1 cellular context compared by ENCODE assay signal in the genomic region with DNA sequence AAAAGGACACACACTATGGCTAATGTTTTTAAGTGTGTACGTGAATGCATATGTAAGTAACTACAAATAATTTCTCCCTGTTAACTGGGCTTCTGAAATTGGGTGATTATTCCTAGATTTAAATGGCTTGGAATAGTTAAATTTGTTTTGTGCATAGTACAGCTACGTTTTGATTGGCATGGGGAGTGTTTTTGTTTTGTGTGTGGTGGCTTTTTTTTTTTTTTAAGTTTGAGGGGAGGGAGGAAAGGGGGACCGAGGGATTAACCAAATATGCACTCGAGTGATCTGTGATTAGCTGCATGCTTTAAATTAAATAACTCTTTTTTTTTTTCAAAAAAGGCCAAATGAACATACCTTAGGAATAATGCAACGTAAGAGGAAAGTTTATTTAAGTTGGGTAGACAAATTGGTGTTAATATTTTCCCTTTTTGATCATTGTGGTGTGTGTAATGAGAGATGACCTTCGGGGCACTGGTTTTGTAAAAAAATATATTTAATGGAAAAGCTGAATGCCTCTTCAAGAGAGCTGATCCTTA.
A peak's percentile ranks its signal among the peaks of the same experiment; 100 is the strongest.
TF ChIP-seq lines count a peak whose summit lies in the region.

No MANE protein-coding gene starts in this region.

TF ChIP-seq in K562, 482 proteins besides CTCF, POLR2A, EP300 and RAD21 (continued from another document and continues in another):
- TF ChIP-seq, protein P1, sequence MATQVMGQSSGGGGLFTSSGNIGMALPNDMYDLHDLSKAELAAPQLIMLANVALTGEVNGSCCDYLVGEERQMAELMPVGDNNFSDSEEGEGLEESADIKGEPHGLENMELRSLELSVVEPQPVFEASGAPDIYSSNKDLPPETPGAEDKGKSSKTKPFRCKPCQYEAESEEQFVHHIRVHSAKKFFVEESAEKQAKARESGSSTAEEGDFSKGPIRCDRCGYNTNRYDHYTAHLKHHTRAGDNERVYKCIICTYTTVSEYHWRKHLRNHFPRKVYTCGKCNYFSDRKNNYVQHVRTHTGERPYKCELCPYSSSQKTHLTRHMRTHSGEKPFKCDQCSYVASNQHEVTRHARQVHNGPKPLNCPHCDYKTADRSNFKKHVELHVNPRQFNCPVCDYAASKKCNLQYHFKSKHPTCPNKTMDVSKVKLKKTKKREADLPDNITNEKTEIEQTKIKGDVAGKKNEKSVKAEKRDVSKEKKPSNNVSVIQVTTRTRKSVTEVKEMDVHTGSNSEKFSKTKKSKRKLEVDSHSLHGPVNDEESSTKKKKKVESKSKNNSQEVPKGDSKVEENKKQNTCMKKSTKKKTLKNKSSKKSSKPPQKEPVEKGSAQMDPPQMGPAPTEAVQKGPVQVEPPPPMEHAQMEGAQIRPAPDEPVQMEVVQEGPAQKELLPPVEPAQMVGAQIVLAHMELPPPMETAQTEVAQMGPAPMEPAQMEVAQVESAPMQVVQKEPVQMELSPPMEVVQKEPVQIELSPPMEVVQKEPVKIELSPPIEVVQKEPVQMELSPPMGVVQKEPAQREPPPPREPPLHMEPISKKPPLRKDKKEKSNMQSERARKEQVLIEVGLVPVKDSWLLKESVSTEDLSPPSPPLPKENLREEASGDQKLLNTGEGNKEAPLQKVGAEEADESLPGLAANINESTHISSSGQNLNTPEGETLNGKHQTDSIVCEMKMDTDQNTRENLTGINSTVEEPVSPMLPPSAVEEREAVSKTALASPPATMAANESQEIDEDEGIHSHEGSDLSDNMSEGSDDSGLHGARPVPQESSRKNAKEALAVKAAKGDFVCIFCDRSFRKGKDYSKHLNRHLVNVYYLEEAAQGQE (CRISPR knock-in tag; IDR thresholded peaks at IDR 0.05; ENCODE audit: low read depth), result no peak
- TF ChIP-seq, protein P2, sequence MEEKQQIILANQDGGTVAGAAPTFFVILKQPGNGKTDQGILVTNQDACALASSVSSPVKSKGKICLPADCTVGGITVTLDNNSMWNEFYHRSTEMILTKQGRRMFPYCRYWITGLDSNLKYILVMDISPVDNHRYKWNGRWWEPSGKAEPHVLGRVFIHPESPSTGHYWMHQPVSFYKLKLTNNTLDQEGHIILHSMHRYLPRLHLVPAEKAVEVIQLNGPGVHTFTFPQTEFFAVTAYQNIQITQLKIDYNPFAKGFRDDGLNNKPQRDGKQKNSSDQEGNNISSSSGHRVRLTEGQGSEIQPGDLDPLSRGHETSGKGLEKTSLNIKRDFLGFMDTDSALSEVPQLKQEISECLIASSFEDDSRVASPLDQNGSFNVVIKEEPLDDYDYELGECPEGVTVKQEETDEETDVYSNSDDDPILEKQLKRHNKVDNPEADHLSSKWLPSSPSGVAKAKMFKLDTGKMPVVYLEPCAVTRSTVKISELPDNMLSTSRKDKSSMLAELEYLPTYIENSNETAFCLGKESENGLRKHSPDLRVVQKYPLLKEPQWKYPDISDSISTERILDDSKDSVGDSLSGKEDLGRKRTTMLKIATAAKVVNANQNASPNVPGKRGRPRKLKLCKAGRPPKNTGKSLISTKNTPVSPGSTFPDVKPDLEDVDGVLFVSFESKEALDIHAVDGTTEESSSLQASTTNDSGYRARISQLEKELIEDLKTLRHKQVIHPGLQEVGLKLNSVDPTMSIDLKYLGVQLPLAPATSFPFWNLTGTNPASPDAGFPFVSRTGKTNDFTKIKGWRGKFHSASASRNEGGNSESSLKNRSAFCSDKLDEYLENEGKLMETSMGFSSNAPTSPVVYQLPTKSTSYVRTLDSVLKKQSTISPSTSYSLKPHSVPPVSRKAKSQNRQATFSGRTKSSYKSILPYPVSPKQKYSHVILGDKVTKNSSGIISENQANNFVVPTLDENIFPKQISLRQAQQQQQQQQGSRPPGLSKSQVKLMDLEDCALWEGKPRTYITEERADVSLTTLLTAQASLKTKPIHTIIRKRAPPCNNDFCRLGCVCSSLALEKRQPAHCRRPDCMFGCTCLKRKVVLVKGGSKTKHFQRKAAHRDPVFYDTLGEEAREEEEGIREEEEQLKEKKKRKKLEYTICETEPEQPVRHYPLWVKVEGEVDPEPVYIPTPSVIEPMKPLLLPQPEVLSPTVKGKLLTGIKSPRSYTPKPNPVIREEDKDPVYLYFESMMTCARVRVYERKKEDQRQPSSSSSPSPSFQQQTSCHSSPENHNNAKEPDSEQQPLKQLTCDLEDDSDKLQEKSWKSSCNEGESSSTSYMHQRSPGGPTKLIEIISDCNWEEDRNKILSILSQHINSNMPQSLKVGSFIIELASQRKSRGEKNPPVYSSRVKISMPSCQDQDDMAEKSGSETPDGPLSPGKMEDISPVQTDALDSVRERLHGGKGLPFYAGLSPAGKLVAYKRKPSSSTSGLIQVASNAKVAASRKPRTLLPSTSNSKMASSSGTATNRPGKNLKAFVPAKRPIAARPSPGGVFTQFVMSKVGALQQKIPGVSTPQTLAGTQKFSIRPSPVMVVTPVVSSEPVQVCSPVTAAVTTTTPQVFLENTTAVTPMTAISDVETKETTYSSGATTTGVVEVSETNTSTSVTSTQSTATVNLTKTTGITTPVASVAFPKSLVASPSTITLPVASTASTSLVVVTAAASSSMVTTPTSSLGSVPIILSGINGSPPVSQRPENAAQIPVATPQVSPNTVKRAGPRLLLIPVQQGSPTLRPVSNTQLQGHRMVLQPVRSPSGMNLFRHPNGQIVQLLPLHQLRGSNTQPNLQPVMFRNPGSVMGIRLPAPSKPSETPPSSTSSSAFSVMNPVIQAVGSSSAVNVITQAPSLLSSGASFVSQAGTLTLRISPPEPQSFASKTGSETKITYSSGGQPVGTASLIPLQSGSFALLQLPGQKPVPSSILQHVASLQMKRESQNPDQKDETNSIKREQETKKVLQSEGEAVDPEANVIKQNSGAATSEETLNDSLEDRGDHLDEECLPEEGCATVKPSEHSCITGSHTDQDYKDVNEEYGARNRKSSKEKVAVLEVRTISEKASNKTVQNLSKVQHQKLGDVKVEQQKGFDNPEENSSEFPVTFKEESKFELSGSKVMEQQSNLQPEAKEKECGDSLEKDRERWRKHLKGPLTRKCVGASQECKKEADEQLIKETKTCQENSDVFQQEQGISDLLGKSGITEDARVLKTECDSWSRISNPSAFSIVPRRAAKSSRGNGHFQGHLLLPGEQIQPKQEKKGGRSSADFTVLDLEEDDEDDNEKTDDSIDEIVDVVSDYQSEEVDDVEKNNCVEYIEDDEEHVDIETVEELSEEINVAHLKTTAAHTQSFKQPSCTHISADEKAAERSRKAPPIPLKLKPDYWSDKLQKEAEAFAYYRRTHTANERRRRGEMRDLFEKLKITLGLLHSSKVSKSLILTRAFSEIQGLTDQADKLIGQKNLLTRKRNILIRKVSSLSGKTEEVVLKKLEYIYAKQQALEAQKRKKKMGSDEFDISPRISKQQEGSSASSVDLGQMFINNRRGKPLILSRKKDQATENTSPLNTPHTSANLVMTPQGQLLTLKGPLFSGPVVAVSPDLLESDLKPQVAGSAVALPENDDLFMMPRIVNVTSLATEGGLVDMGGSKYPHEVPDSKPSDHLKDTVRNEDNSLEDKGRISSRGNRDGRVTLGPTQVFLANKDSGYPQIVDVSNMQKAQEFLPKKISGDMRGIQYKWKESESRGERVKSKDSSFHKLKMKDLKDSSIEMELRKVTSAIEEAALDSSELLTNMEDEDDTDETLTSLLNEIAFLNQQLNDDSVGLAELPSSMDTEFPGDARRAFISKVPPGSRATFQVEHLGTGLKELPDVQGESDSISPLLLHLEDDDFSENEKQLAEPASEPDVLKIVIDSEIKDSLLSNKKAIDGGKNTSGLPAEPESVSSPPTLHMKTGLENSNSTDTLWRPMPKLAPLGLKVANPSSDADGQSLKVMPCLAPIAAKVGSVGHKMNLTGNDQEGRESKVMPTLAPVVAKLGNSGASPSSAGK (IDR thresholded peaks at IDR 0.05), result no peak
- no peak for TF ChIP-seq YBX1 (IDR thresholded peaks at IDR 0.05)
- TF ChIP-seq E2F5 (CRISPR knock-in tag; IDR thresholded peaks at IDR 0.05), result no peak
- TF ChIP-seq RFX7 (CRISPR knock-in tag; IDR thresholded peaks at IDR 0.05), result no peak
- TF ChIP-seq RHOXF2B (CRISPR knock-in tag; conservative IDR thresholded peaks at IDR 0.05), result no peak
- TF ChIP-seq RNF2 (IDR thresholded peaks at IDR 0.05), result no peak
- TF ChIP-seq NRF1 (conservative IDR thresholded peaks at IDR 0.05 in 1 of 2, IDR thresholded peaks at IDR 0.05 in 1 of 2), result no peak
- TF ChIP-seq ZKSCAN1 (IDR thresholded peaks at IDR 0.05; ENCODE audit: low read depth, low read length), result no peak
- TF ChIP-seq, protein P3, sequence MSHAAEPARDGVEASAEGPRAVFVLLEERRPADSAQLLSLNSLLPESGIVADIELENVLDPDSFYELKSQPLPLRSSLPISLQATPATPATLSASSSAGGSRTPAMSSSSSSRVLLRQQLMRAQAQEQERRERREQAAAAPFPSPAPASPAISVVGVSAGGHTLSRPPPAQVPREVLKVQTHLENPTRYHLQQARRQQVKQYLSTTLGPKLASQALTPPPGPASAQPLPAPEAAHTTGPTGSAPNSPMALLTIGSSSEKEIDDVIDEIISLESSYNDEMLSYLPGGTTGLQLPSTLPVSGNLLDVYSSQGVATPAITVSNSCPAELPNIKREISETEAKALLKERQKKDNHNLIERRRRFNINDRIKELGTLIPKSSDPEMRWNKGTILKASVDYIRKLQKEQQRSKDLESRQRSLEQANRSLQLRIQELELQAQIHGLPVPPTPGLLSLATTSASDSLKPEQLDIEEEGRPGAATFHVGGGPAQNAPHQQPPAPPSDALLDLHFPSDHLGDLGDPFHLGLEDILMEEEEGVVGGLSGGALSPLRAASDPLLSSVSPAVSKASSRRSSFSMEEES (CRISPR knock-in tag; IDR thresholded peaks at IDR 0.05), result no peak
- TF ChIP-seq SOX6 (IDR thresholded peaks at IDR 0.05), result no peak
- TF ChIP-seq ZNF41 (CRISPR knock-in tag; conservative IDR thresholded peaks at IDR 0.05), result no peak
- TF ChIP-seq KHSRP (IDR thresholded peaks at IDR 0.05), result no peak
- TF ChIP-seq ZNF740 (CRISPR knock-in tag; IDR thresholded peaks at IDR 0.05), result no peak
- 0 out of 4 replicates have a peak, but pooled peaks of 1 of the 2 experiments have one; percentile 50 for TF ChIP-seq ZNF740 (tag; IDR thresholded peaks at IDR 0.05)
- no peak for TF ChIP-seq SMARCA5 (IDR thresholded peaks at IDR 0.05)
- no peak for TF ChIP-seq KLF6 (CRISPR knock-in tag; IDR thresholded peaks at IDR 0.05; ENCODE audit: borderline replicate concordance)
- TF ChIP-seq, protein P4, sequence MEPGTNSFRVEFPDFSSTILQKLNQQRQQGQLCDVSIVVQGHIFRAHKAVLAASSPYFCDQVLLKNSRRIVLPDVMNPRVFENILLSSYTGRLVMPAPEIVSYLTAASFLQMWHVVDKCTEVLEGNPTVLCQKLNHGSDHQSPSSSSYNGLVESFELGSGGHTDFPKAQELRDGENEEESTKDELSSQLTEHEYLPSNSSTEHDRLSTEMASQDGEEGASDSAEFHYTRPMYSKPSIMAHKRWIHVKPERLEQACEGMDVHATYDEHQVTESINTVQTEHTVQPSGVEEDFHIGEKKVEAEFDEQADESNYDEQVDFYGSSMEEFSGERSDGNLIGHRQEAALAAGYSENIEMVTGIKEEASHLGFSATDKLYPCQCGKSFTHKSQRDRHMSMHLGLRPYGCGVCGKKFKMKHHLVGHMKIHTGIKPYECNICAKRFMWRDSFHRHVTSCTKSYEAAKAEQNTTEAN (CRISPR knock-in tag; IDR thresholded peaks at IDR 0.05), result no peak
- TF ChIP-seq U2AF2 (optimal IDR thresholded peaks at IDR 0.05; ENCODE audit: low read depth, low read length), result no peak
- no peak for TF ChIP-seq TEAD2 (tag; IDR thresholded peaks at IDR 0.05)
- TF ChIP-seq ZNF511 (CRISPR knock-in tag; IDR thresholded peaks at IDR 0.05), result no peak
- TF ChIP-seq NR2C2 (CRISPR knock-in tag; IDR thresholded peaks at IDR 0.05), result no peak
- no peak for TF ChIP-seq NR2C2 (tag; IDR thresholded peaks at IDR 0.05)
- TF ChIP-seq ZNF444 (CRISPR knock-in tag; IDR thresholded peaks at IDR 0.05), result no peak
- TF ChIP-seq GTF2F1 (IDR thresholded peaks at IDR 0.05; ENCODE audit: low read depth, low read length), result no peak
- TF ChIP-seq, protein P5, sequence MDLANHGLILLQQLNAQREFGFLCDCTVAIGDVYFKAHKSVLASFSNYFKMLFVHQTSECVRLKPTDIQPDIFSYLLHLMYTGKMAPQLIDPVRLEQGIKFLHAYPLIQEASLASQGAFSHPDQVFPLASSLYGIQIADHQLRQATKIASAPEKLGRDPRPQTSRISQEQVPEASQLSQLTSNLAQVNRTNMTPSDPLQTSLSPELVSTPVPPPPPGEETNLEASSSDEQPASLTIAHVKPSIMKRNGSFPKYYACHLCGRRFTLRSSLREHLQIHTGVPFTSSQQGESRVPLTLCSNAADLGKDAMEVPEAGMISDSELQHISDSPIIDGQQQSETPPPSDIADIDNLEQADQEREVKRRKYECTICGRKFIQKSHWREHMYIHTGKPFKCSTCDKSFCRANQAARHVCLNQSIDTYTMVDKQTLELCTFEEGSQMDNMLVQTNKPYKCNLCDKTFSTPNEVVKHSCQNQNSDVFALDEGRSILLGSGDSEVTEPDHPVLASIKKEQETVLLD (IDR thresholded peaks at IDR 0.05), result no peak
